In the genomic region with DNA sequence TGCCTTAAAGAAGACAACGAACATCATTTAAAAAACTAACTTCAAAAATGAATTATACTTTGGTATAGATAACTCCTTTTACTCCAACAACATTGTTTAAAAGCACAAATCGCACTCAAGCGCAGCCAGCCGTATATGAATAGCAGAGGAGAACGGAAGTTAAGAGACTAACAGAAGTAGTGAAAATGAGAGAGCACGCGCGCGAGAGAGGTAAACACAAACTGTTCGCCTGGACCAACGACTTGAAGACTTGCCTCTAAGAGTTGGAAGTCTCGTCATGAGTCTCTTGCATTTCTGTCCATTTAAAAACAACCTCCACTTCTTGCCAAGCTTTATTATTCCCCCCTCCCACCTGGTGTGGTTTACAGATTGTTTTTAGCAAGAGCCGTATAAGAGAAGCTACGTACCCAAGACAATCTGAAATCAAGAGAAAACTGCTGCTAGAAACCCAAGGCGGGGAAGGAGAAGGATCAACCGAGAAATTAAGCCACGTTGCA, we compare ENCODE assay signal across 8 cellular contexts. TPM values are rescaled to one million over a fixed set of nuclear protein-coding genes. Genes with fewer than 3 reads are reported as not detected.
DNase-seq lines count a peak whose midpoint lies in the region; ATAC-seq and TF ChIP-seq lines count a peak whose summit lies in the region.

No MANE protein-coding gene starts in this region.

- no peaks in the 10 kb centered on the region for H3K36me3 ChIP-seq in body of pancreas (replicated peaks in 1 of 2; ENCODE audit: insufficient read depth in 1 of 2, low read depth in 2 of 2)

- WGBS in body of pancreas, 2 donors, result 0 to 1% methylated on average over 17 of the region's 17 CpGs
- 0% methylated on average over 17 of the region's 17 CpGs for WGBS in lower leg skin, 2 donors

- peak overlapping the region; percentile 94 to 96 (median 96) for H3K27ac ChIP-seq in body of pancreas

- DNase-seq in NCI-H2171 treated with DMSO at 0.1 percent for 48 hours (lab: John Stamatoyannopoulos, UW), result peak; percentile 37
- no peak for DNase-seq in NCI-H2171 (lab: John Stamatoyannopoulos, UW)
- DNase-seq in SK-MEL-5 (ENCODE audit: low read depth, low spot score), result peak; percentile 24
- peak in 2 of 4 donors; percentile 13 to 40 for DNase-seq in body of pancreas
- peak in 1 of 2 donors; percentile 34 for DNase-seq in lower leg skin (ENCODE audit: low spot score in 2 of 2)
- peak; percentile 24 for DNase-seq in stimulated activated naive CD4-positive, alpha-beta T cell treated with Interleukin-2 at 50 U/mL for 16 hours (lab: John Stamatoyannopoulos, UW)

- in situ Hi-C loops in SK-MEL-5 (cut with HindIII; ENCODE audit: low pct_unique_long_range_greater_than_20kb, low sequenced_read_pairs), result no loop called here

- peaks cover 32% of the 10 kb centered on the region for H3K4me1 ChIP-seq in body of pancreas

- peak overlapping the region; percentile 88 to 91 for H3K4me3 ChIP-seq in body of pancreas
- H3K4me3 ChIP-seq in lower leg skin (ENCODE audit: low read depth, poor library complexity, severe bottlenecking), result peak overlapping the region; percentile 93

- TF ChIP-seq POLR2A in body of pancreas (IDR thresholded peaks at IDR 0.05) (no peak), lower leg skin (IDR thresholded peaks at IDR 0.05) (no peak)

- intact Hi-C loops in body of pancreas (cut with DNase I), result no loop called here
- intact Hi-C loops in lower leg skin (cut with DNase I; ENCODE audit: low total_unique reads), result no loop called here

- TF ChIP-seq CTCF in body of pancreas (IDR thresholded peaks at IDR 0.05), result no peak
- TF ChIP-seq CTCF in lower leg skin (IDR thresholded peaks at IDR 0.05), result no peak

- ATAC-seq in HG03442 (IDR thresholded peaks at IDR 0.05; ENCODE audit: unreplicated experiment) (peak; percentile 18), body of pancreas (no peak), HG03039 (IDR thresholded peaks at IDR 0.05; ENCODE audit: unreplicated experiment) (no peak)

- no peaks in the 10 kb centered on the region for H3K27me3 ChIP-seq in body of pancreas

- no peaks in the 10 kb centered on the region for H3K9me3 ChIP-seq in body of pancreas

RNA-seq across cellular contexts. Expression of gene SELENOF, which starts 0.5 kb away (rescaled TPM):
- total RNA-seq in SK-MEL-5 (2014; rRNA removed; shearing (Covaris generic)), result 257 and 280 TPM in 2 replicates
- 165 and 203 TPM in 2 replicates for polyA plus RNA-seq in SK-MEL-5 (2015; cell fraction: cytosol; rRNA removed)
- polyA plus RNA-seq in SK-MEL-5 (2015; cell fraction: nucleus; rRNA removed), result 30.7 and 36.9 TPM in 2 replicates
- total RNA-seq in body of pancreas (10 to 100 TPM; 67.6 to 70.0 TPM), lower leg skin (10 to 100 TPM; 52.2 to 92.4 (median 88.0) TPM)

RNA-seq across cellular contexts. Expression of gene HS2ST1, which starts 1.0 kb away (rescaled TPM):
- 18.5 and 19.0 TPM in 2 replicates for total RNA-seq in SK-MEL-5 (2014; rRNA removed; shearing (Covaris generic))
- polyA plus RNA-seq in SK-MEL-5 (2015; cell fraction: cytosol; rRNA removed), result 17.8 and 20.2 TPM in 2 replicates
- polyA plus RNA-seq in SK-MEL-5 (2015; cell fraction: nucleus; rRNA removed), result 3.8 and 4.3 TPM in 2 replicates
- total RNA-seq in body of pancreas (10 to 100 TPM in 1 of 2 donors, 1 to 10 TPM in 1; 6.3 to 12.2 TPM), lower leg skin (10 to 100 TPM in 3 of 4 donors, 1 to 10 TPM in 1; 9.0 to 11.8 (median 10.7) TPM)
